ENCODE assay signal across 2 cellular contexts in genomic region chr2:218260166-218260565, GRCh38.
TF ChIP-seq lines count a peak whose summit lies in the region.

No MANE protein-coding gene starts in this region.

TF ChIP-seq in SK-N-SH, 30 proteins besides CTCF, POLR2A, EP300 and RAD21:
- TF ChIP-seq MEF2A (IDR thresholded peaks at IDR 0.05; ENCODE audit: borderline replicate concordance, low read depth) = no peak
- no peak for TF ChIP-seq ZBTB33 (IDR thresholded peaks at IDR 0.05; ENCODE audit: borderline replicate concordance, low read depth)
- TF ChIP-seq FOXM1 (IDR thresholded peaks at IDR 0.05; ENCODE audit: low read depth) = no peak
- no peak for TF ChIP-seq SMC3 (IDR thresholded peaks at IDR 0.05; ENCODE audit: low read depth, low read length)
- no peak for TF ChIP-seq USF2 (IDR thresholded peaks at IDR 0.05; ENCODE audit: borderline replicate concordance, low read depth, low read length)
- no peak for TF ChIP-seq RXRA (IDR thresholded peaks at IDR 0.05; ENCODE audit: borderline replicate concordance, low read depth)
- TF ChIP-seq TEAD4 (IDR thresholded peaks at IDR 0.05; ENCODE audit: borderline replicate concordance, insufficient read depth) = no peak
- TF ChIP-seq NRF1 (IDR thresholded peaks at IDR 0.05; ENCODE audit: low read depth, low read length) = no peak
- TF ChIP-seq TCF12 (IDR thresholded peaks at IDR 0.05) = no peak
- no peak for TF ChIP-seq ELF1 (IDR thresholded peaks at IDR 0.05)
- no peak for TF ChIP-seq GATA2 (CRISPR knock-in tag; IDR thresholded peaks at IDR 0.05)
- no peak for TF ChIP-seq RCOR1 (IDR thresholded peaks at IDR 0.05; ENCODE audit: low read length)
- no peak for TF ChIP-seq PBX3 (IDR thresholded peaks at IDR 0.05)
- no peak for TF ChIP-seq FOSL2 (IDR thresholded peaks at IDR 0.05; ENCODE audit: borderline replicate concordance, low read depth)
- no peak for TF ChIP-seq EZH2phosphoT487 (IDR thresholded peaks at IDR 0.05; ENCODE audit: borderline replicate concordance, low read depth)
- no peak for TF ChIP-seq CHD2 (IDR thresholded peaks at IDR 0.05; ENCODE audit: low read length, partially characterized antibody)
- TF ChIP-seq IRF3 (IDR thresholded peaks at IDR 0.05; ENCODE audit: low read depth, low read length) = no peak
- no peak for TF ChIP-seq GABPA (IDR thresholded peaks at IDR 0.05; ENCODE audit: low read depth)
- no peak for TF ChIP-seq YY1 (IDR thresholded peaks at IDR 0.05; ENCODE audit: low read depth)
- no peak for TF ChIP-seq POLR2AphosphoS5 (IDR thresholded peaks at IDR 0.05; ENCODE audit: low read depth, low read length)

TF ChIP-seq in SK-N-SH treated with all-trans-retinoic acid at 6 μM for 48 hours, 23 proteins besides CTCF, POLR2A, EP300 and RAD21:
- TF ChIP-seq ESRRG (CRISPR knock-in tag; IDR thresholded peaks at IDR 0.05) = no peak
- no peak for TF ChIP-seq SNAI2 (CRISPR knock-in tag; IDR thresholded peaks at IDR 0.05)
- no peak for TF ChIP-seq PATZ1 (CRISPR knock-in tag; IDR thresholded peaks at IDR 0.05; ENCODE audit: borderline replicate concordance)
- no peak for TF ChIP-seq CSRNP3 (CRISPR knock-in tag; IDR thresholded peaks at IDR 0.05)
- TF ChIP-seq ZNF70 (CRISPR knock-in tag; IDR thresholded peaks at IDR 0.05) = no peak
- no peak for TF ChIP-seq ZC3H10 (CRISPR knock-in tag; IDR thresholded peaks at IDR 0.05)
- TF ChIP-seq PPARA (CRISPR knock-in tag; IDR thresholded peaks at IDR 0.05; ENCODE audit: borderline replicate concordance) = no peak
- TF ChIP-seq CSDC2 (CRISPR knock-in tag; IDR thresholded peaks at IDR 0.05) = no peak
- no peak for TF ChIP-seq BACH2 (CRISPR knock-in tag; IDR thresholded peaks at IDR 0.05; ENCODE audit: borderline replicate concordance)
- no peak for TF ChIP-seq ZNF8 (CRISPR knock-in tag; IDR thresholded peaks at IDR 0.05)
- no peak for TF ChIP-seq ZFP3 (CRISPR knock-in tag; IDR thresholded peaks at IDR 0.05)
- TF ChIP-seq ZNF565 (CRISPR knock-in tag; conservative IDR thresholded peaks at IDR 0.05; ENCODE audit: low read depth) = no peak
- TF ChIP-seq ZFP30 (CRISPR knock-in tag; IDR thresholded peaks at IDR 0.05) = no peak
- no peak for TF ChIP-seq TSHZ2 (CRISPR knock-in tag; IDR thresholded peaks at IDR 0.05)
- no peak for TF ChIP-seq CREB5 (CRISPR knock-in tag; IDR thresholded peaks at IDR 0.05; ENCODE audit: low read depth)
- no peak for TF ChIP-seq ARNTL (CRISPR knock-in tag; IDR thresholded peaks at IDR 0.05; ENCODE audit: borderline replicate concordance, low read depth)
- no peak for TF ChIP-seq RARB (CRISPR knock-in tag; IDR thresholded peaks at IDR 0.05)
TF ChIP-seq in SK-N-SH treated with all-trans-retinoic acid at 6 μM for 48 hours: peak in this region for 0.
